Comparison of ENCODE assay signal across 19 cellular contexts in genomic region chr7:144650439-144650838, GRCh38.
"Had no signal": no experiment of that assay in that cellular context is flagged by ENCODE, and none has a peak within 500 bp of the region (broad histone marks: within the 10 kb centered on the region; RNA-seq: fewer than 3 reads in every experiment).

No MANE protein-coding gene starts in this region.

- H3K4me3 ChIP-seq: colonic mucosa, esophagus muscularis mucosa, gastroesophageal sphincter, heart left ventricle, hepatocyte, left lung, lower lobe of right lung had no signal

- H2AFZ ChIP-seq: hepatocyte had no signal

- H3K4me2 ChIP-seq: hepatocyte had no signal

- FAIRE-seq: endothelial cell of umbilical vein, frontal cortex had no signal

- H3K36me3 ChIP-seq: colonic mucosa, esophagus muscularis mucosa, gastroesophageal sphincter, left lung, lower lobe of right lung had no signal

- H3K27me3 ChIP-seq: colonic mucosa, esophagus muscularis mucosa, foreskin keratinocyte, gastroesophageal sphincter, heart left ventricle, hepatocyte, left lung had no signal

- DNase-seq: cerebellar nuclear complex; colonic mucosa; cortex of kidney; effector memory CD4-positive, alpha-beta T cell; foreskin keratinocyte; hypothalamus; immature natural killer cell; islet precursor cell; left cardiac atrium; lower lobe of right lung; mesenchymal stem cell; midbrain had no signal

- H3K27ac ChIP-seq: colonic mucosa, esophagus muscularis mucosa, foreskin keratinocyte, gastroesophageal sphincter, heart left ventricle, hepatocyte, left lung, lower lobe of right lung had no signal

- H3K9me3 ChIP-seq: colonic mucosa, esophagus muscularis mucosa, lower lobe of right lung had no signal

- H3K4me1 ChIP-seq: colonic mucosa, foreskin keratinocyte, gastroesophageal sphincter, heart left ventricle, left lung, lower lobe of right lung had no signal
